In the genomic region with DNA sequence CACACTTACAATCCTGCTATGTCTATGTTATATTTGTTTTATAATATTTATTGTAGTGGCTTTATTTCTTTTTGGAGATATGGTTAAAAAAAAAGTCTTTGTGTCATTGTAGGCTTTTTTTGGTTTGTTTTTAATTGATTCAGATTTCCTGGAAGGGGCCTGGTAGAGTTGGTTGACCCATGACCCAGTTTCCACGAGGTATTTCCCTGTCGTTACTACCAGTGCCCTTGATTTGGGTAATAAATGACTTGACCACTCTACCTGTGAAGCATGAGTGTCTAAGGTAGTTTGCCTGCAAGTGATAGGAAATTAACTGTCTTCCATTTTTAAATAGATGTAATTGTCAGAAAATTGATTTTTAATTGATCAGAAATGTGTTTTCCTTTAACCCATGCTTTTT, we compare ENCODE assay signal across 23 cellular contexts.
DNase-seq lines count a peak whose midpoint lies in the region; ATAC-seq, FAIRE-seq and TF ChIP-seq lines count a peak whose summit lies in the region.
"Had no signal": no experiment of that assay in that cellular context is flagged by ENCODE, and none has a peak within 500 bp of the region (broad histone marks: within the 10 kb centered on the region; RNA-seq: fewer than 3 reads in every experiment).

No MANE protein-coding gene starts in this region.

- intact Hi-C loops in HepG2 (cut with micrococcal nuclease; ENCODE audit: unreplicated experiment): no loop called here

- CTCF ChIA-PET in HepG2 (lab: Yijun Ruan, JAX; ENCODE audit: low intra/inter-chr PET ratio, low total read pairs): no interaction called here

- H3K27ac ChIP-seq in liver (ENCODE audit: low read depth in 1 of 2, low read length in 2 of 2) (no peak overlapping the region), HepG2 (ENCODE audit: extremely low read length, insufficient read depth, low read length) (no peak overlapping the region), neutrophil (peak overlapping the region; percentile 61), Karpas-422 (ENCODE audit: low read length) (no peak overlapping the region)
- H3K27ac ChIP-seq: 22Rv1, GM23248 had no signal

- no peak for TF ChIP-seq POLR2A in HepG2 (IDR thresholded peaks at IDR 0.05; ENCODE audit: insufficient read depth in 1 of 2, low read depth in 2 of 2, low read length in 2 of 2)

- peaks cover 50% of the 10 kb centered on the region for H3K79me2 ChIP-seq in HepG2 (ENCODE audit: insufficient read depth, low read length)
- no peaks in the 10 kb centered on the region for H3K79me2 ChIP-seq in Karpas-422 (ENCODE audit: low read length)

- no peaks in the 10 kb centered on the region for H3K9me2 ChIP-seq in Karpas-422 (replicated peaks; ENCODE audit: insufficient read depth, low read length)

- no peak for TF ChIP-seq CTCF in liver (IDR thresholded peaks at IDR 0.05; ENCODE audit: low read depth, low read length, missing input control)
- no peak for TF ChIP-seq CTCF in HepG2 (CRISPR knock-in tag; IDR thresholded peaks at IDR 0.05)
- TF ChIP-seq CTCF in neutrophil (IDR thresholded peaks at IDR 0.05): no peak

- FAIRE-seq in HepG2 (lab: Jason Lieb, UNC): no peak
- FAIRE-seq: GM18507 had no signal

- no peaks in the 10 kb centered on the region for H3K9me3 ChIP-seq in liver (ENCODE audit: control insufficient read depth in 4 of 4, low read length in 3 of 4)
- H3K9me3 ChIP-seq in HepG2 (ENCODE audit: low read length): no peaks in the 10 kb centered on the region
- H3K9me3 ChIP-seq in neutrophil: no peaks in the 10 kb centered on the region
- H3K9me3 ChIP-seq in Karpas-422 (ENCODE audit: low read length): no peaks in the 10 kb centered on the region
- H3K9me3 ChIP-seq: HAP-1, MG63 had no signal

- H3K9ac ChIP-seq in liver (ENCODE audit: low read depth in 1 of 2, low read length in 2 of 2): no peak overlapping the region
- H3K9ac ChIP-seq in HepG2 (ENCODE audit: insufficient read depth, low read depth, low read length): no peak overlapping the region
- H3K9ac ChIP-seq in Karpas-422 (ENCODE audit: low read length): no peak overlapping the region
- H3K9ac ChIP-seq: GM23248 had no signal

- TF ChIP-seq EP300 in HepG2 (IDR thresholded peaks at IDR 0.05; ENCODE audit: low read depth in 2 of 2, low read length in 2 of 2) (no peak), HepG2 (CRISPR knock-in tag; IDR thresholded peaks at IDR 0.05; ENCODE audit: borderline replicate concordance) (no peak)

- in situ Hi-C loops in HepG2 (cut with HindIII; ENCODE audit: extremely low pct_ligation_motif_present, low pct_unique_long_range_greater_than_20kb): no loop called here

- H3K4me3 ChIP-seq in liver (ENCODE audit: low read depth in 1 of 3, low read length in 3 of 3): no peak overlapping the region
- H3K4me3 ChIP-seq in HepG2 (replicated peaks in 1 of 3; ENCODE audit: insufficient read depth in 1 of 3, low read depth in 2 of 3, low read length in 3 of 3): no peak overlapping the region
- no peak overlapping the region for H3K4me3 ChIP-seq in neutrophil (ENCODE audit: low read depth in 1 of 2, low read length in 1 of 2)
- no peak overlapping the region for H3K4me3 ChIP-seq in Karpas-422 (ENCODE audit: low read length)
- H3K4me3 ChIP-seq: GM23248, HAP-1, MG63 had no signal

- no peak overlapping the region for H3K4me2 ChIP-seq in HepG2 (ENCODE audit: low read depth, low read length)
- no peak overlapping the region for H3K4me2 ChIP-seq in Karpas-422 (ENCODE audit: low read depth, low read length, poor library complexity, severe bottlenecking)

- H3K36me3 ChIP-seq in liver (ENCODE audit: control insufficient read depth in 4 of 4, insufficient read depth in 3 of 4, low read depth in 1 of 4, low read length in 3 of 4) (no peaks in the 10 kb centered on the region), HepG2 (replicated peaks in 1 of 2; ENCODE audit: control insufficient read depth in 1 of 2, insufficient read depth in 2 of 2, low read length in 2 of 2) (no peaks in the 10 kb centered on the region), neutrophil (no peaks in the 10 kb centered on the region), Karpas-422 (ENCODE audit: insufficient read depth, low read length) (no peaks in the 10 kb centered on the region)
- H3K36me3 ChIP-seq: HAP-1, MG63 had no signal

- DNase-seq in HepG2 (ENCODE audit: low spot score) (no peak), kidney tubule cell (ENCODE audit: low spot score) (peak; percentile 27), Karpas-422 (no peak), NCI-H526 treated with DMSO at 0.1 percent for 48 hours (lab: John Stamatoyannopoulos, UW) (no peak)
- DNase-seq: CD4-positive, alpha-beta T cell; DMS53; GM23248; HFFc6; KBM-7; MG63; NCI-H1105 treated with DMSO at 0.1 percent for 48 hours; NCI-H146; NCI-H2029; NCI-H446 treated with DMSO at 0.1 percent for 48 hours; NCI-H526; SHP77 treated with DMSO at 0.1 percent for 48 hours had no signal

- 13% methylated on average over 2 of the region's 2 CpGs for WGBS in liver
- 94% methylated on average over 2 of the region's 2 CpGs for WGBS in HepG2 (ENCODE audit: low lambda C conversion rate)

- BruUV-seq in HepG2 (replicated peaks; lab: Mats Ljungman, UMichigan): no TSS peak

- ATAC-seq in HepG2 (no peak), GM19467 (IDR thresholded peaks at IDR 0.05; ENCODE audit: unreplicated experiment) (no peak)
- ATAC-seq: Panc1 had no signal

- H2AFZ ChIP-seq in HepG2 (ENCODE audit: low read length): no peak overlapping the region
- no peak overlapping the region for H2AFZ ChIP-seq in Karpas-422 (ENCODE audit: low read length)
- H2AFZ ChIP-seq: GM23248 had no signal

- TF ChIP-seq RAD21 in liver (IDR thresholded peaks at IDR 0.05) (peak; percentile 17 to 27), HepG2 (CRISPR knock-in tag; IDR thresholded peaks at IDR 0.05) (no peak)

- H4K20me1 ChIP-seq in HepG2 (ENCODE audit: insufficient read depth, low read length) (peaks cover 20% of the 10 kb centered on the region), Karpas-422 (ENCODE audit: insufficient read depth, low read depth, low read length) (peaks cover 78% of the 10 kb centered on the region)

- H3K27me3 ChIP-seq in liver (ENCODE audit: control insufficient read depth in 4 of 4, insufficient read depth in 4 of 4, low read length in 3 of 4) (no peaks in the 10 kb centered on the region), HepG2 (ENCODE audit: control insufficient read depth in 1 of 2, insufficient read depth in 2 of 2, low read length in 2 of 2) (no peaks in the 10 kb centered on the region), neutrophil (no peaks in the 10 kb centered on the region), Karpas-422 (ENCODE audit: low read length) (no peaks in the 10 kb centered on the region)
- H3K27me3 ChIP-seq: MG63 had no signal

- POLR2A ChIA-PET in HepG2 (lab: Yijun Ruan, JAX): no interaction called here

- peaks cover 10 to 40% (median 30%) of the 10 kb centered on the region in 4 donors for H3K4me1 ChIP-seq in liver (ENCODE audit: control insufficient read depth in 4 of 4, insufficient read depth in 4 of 4, low read length in 3 of 4)
- peaks cover 25% of the 10 kb centered on the region for H3K4me1 ChIP-seq in HepG2 (ENCODE audit: insufficient read depth, low read length)
- peaks cover 68 to 81% of the 10 kb centered on the region in 2 experiments for H3K4me1 ChIP-seq in neutrophil (ENCODE audit: control insufficient read depth in 1 of 2, insufficient read depth in 1 of 2, low read depth in 1 of 2, low read length in 1 of 2)
- no peaks in the 10 kb centered on the region for H3K4me1 ChIP-seq in Karpas-422 (ENCODE audit: low read length)

TF ChIP-seq in liver, 16 proteins besides CTCF, POLR2A, EP300 and RAD21 (continues in another document):
- TF ChIP-seq YY1 (IDR thresholded peaks at IDR 0.05) (peak; percentile 29), JUND (IDR thresholded peaks at IDR 0.05) (peak in 1 of 2 donors; percentile 26), TAF1 (conservative IDR thresholded peaks at IDR 0.05) (no peak), RXRA (IDR thresholded peaks at IDR 0.05) (peak; percentile 83 to 90)
- TF ChIP-seq, protein P1, sequence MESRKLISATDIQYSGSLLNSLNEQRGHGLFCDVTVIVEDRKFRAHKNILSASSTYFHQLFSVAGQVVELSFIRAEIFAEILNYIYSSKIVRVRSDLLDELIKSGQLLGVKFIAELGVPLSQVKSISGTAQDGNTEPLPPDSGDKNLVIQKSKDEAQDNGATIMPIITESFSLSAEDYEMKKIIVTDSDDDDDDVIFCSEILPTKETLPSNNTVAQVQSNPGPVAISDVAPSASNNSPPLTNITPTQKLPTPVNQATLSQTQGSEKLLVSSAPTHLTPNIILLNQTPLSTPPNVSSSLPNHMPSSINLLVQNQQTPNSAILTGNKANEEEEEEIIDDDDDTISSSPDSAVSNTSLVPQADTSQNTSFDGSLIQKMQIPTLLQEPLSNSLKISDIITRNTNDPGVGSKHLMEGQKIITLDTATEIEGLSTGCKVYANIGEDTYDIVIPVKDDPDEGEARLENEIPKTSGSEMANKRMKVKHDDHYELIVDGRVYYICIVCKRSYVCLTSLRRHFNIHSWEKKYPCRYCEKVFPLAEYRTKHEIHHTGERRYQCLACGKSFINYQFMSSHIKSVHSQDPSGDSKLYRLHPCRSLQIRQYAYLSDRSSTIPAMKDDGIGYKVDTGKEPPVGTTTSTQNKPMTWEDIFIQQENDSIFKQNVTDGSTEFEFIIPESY (IDR thresholded peaks at IDR 0.05): no peak

TF ChIP-seq in HepG2, 621 proteins besides CTCF, POLR2A, EP300 and RAD21 (continues in another document):
- TF ChIP-seq ZNF331 (CRISPR knock-in tag; IDR thresholded peaks at IDR 0.05) (no peak), CAMTA2 (CRISPR knock-in tag; IDR thresholded peaks at IDR 0.05; ENCODE audit: borderline replicate concordance) (no peak), KMT2B (CRISPR knock-in tag; IDR thresholded peaks at IDR 0.05) (no peak), TEAD2 (CRISPR knock-in tag; IDR thresholded peaks at IDR 0.05) (no peak), ATF7 (IDR thresholded peaks at IDR 0.05) (no peak), ATF7 (CRISPR knock-in tag; IDR thresholded peaks at IDR 0.05) (no peak), SP140L (CRISPR knock-in tag; IDR thresholded peaks at IDR 0.05; ENCODE audit: borderline replicate concordance) (no peak)
- TF ChIP-seq, protein P2, sequence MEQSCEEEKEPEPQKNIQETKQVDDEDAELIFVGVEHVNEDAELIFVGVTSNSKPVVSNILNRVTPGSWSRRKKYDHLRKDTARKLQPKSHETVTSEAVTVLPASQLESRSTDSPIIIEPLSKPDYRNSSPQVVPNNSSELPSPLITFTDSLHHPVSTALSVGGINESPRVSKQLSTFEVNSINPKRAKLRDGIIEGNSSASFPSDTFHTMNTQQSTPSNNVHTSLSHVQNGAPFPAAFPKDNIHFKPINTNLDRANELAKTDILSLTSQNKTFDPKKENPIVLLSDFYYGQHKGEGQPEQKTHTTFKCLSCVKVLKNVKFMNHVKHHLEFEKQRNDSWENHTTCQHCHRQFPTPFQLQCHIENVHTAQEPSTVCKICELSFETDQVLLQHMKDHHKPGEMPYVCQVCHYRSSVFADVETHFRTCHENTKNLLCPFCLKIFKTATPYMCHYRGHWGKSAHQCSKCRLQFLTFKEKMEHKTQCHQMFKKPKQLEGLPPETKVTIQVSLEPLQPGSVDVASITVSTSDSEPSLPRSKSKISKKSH (CRISPR knock-in tag; IDR thresholded peaks at IDR 0.05; ENCODE audit: borderline replicate concordance): no peak
